28 cellular contexts compared by ENCODE assay signal in the genomic region with DNA sequence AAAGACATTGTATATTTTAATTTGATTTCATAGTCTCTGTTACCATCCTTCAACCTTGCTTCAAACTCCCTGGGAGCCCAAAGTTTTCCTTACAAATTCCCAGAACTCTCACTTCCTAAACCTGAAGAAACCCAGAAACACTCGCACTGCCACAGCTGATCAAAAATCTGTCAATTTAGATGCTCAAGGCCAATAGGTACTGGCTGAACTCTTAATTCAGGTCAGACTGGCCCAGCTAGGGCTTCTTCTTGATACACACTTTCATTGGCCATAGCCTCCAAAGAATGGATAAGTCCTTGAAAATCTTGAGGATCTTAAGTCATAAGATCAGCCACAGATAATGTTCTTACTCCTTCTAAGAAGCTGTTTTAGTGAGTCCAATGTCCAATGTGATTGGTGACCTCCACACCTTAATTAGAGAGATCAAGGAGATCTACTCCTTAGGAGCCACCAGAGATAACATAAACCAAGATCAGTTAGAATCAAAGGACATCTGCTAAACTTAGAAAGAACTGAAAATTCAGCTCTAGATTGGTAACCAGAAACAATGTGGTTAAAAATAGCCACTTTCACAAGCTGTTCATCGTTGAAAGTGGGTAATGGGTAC.
"Had no signal": no experiment of that assay in that cellular context is flagged by ENCODE, and none has a peak within 500 bp of the region (broad histone marks: within the 10 kb centered on the region; RNA-seq: fewer than 3 reads in every experiment).

No MANE protein-coding gene starts in this region.

- H3K36me3 Mint-ChIP-seq: natural killer cell treated with Interleukin-12 subunit alpha and Interleukin-12 subunit beta and Interleukin-15 and Interleukin-18, amount 100 ng/mL, for 72 hours had no signal

- H3K9me3 Mint-ChIP-seq: mesothelial cell of epicardium; naive B cell; natural killer cell treated with Interleukin-12 subunit alpha and Interleukin-12 subunit beta and Interleukin-15 and Interleukin-18, amount 100 ng/mL, for 72 hours; neural progenitor cell; stimulated activated effector memory CD8-positive, alpha-beta T cell treated with anti-CD3 and anti-CD28 coated beads, Interleukin-12 subunit alpha, Interleukin-12 subunit beta, amount 100 ng/mL, for 72 hours had no signal

- H3K27ac ChIP-seq: dorsolateral prefrontal cortex, esophagus muscularis mucosa, foreskin keratinocyte, gastroesophageal sphincter, heart left ventricle, left lung, neural progenitor cell, parathyroid adenoma, stomach, thyroid gland, vagina had no signal

- H3K27me3 ChIP-seq: esophagus muscularis mucosa, foreskin keratinocyte, gastroesophageal sphincter, left lung, neural progenitor cell, stomach, thyroid gland, vagina had no signal

- H3K27ac Mint-ChIP-seq: mesothelial cell of epicardium; naive B cell; natural killer cell treated with Interleukin-12 subunit alpha and Interleukin-12 subunit beta and Interleukin-15 and Interleukin-18, amount 100 ng/mL, for 72 hours; neural progenitor cell; progenitor cell of endocrine pancreas; stimulated activated effector memory CD8-positive, alpha-beta T cell treated with anti-CD3 and anti-CD28 coated beads, Interleukin-12 subunit alpha, Interleukin-12 subunit beta, amount 100 ng/mL, for 72 hours had no signal

- ATAC-seq: foreskin keratinocyte; gastroesophageal sphincter; heart left ventricle; left cardiac atrium; left lung; mucosa of descending colon; natural killer cell treated with Interleukin-12 subunit alpha and Interleukin-12 subunit beta and Interleukin-15 and Interleukin-18, amount 100 ng/mL, for 72 hours; sciatic nerve; stimulated activated effector memory CD8-positive, alpha-beta T cell treated with anti-CD3 and anti-CD28 coated beads, Interleukin-12 subunit alpha, Interleukin-12 subunit beta, amount 100 ng/mL, for 72 hours had no signal

- DNase-seq: dorsolateral prefrontal cortex; effector CD4-positive, alpha-beta T cell; foreskin keratinocyte; heart left ventricle; hippocampal formation; left cardiac atrium; left lung; mesenchymal stem cell; mucosa of descending colon; naive B cell; stimulated activated CD4-positive, alpha-beta T cell treated with anti-CD3 and anti-CD28 coated beads, Interleukin-12 subunit alpha, Interleukin-12 subunit beta, amount 100 ng/mL, for 4 hours; stimulated activated CD4-positive, alpha-beta T cell treated with anti-CD3 and anti-CD28 coated beads, Interleukin-2, amount 100 ng/mL, for 24 hours; stimulated activated CD4-positive, alpha-beta T cell treated with anti-CD3 and anti-CD28 coated beads, Interleukin-4, amount 100 ng/mL, for 24 hours; stimulated activated naive CD4-positive, alpha-beta T cell treated with Interleukin-2 at 50 U/mL for 16 hours; stomach; thyroid gland; trophoblast cell had no signal

- H3K36me3 ChIP-seq: neural progenitor cell, vagina had no signal

- H2AFZ ChIP-seq: neural progenitor cell, parathyroid adenoma had no signal

- H3K27me3 Mint-ChIP-seq: naive B cell, progenitor cell of endocrine pancreas had no signal

- H3K4me1 ChIP-seq: esophagus muscularis mucosa, foreskin keratinocyte, left lung, neural progenitor cell, parathyroid adenoma, stomach, thyroid gland, vagina had no signal

- H3K4me3 Mint-ChIP-seq: mesothelial cell of epicardium; natural killer cell treated with Interleukin-12 subunit alpha and Interleukin-12 subunit beta and Interleukin-15 and Interleukin-18, amount 100 ng/mL, for 72 hours; neural progenitor cell; stimulated activated effector memory CD8-positive, alpha-beta T cell treated with anti-CD3 and anti-CD28 coated beads, Interleukin-12 subunit alpha, Interleukin-12 subunit beta, amount 100 ng/mL, for 72 hours had no signal

- H3K4me1 Mint-ChIP-seq: mesothelial cell of epicardium had no signal

- H3K4me2 ChIP-seq: neural progenitor cell, smooth muscle cell had no signal

- H3K4me3 ChIP-seq: dorsolateral prefrontal cortex, esophagus muscularis mucosa, gastroesophageal sphincter, heart left ventricle, left lung, mucosa of descending colon, neural progenitor cell, smooth muscle cell, stomach, thyroid gland, vagina had no signal

- H3K9ac ChIP-seq: neural progenitor cell, parathyroid adenoma had no signal

- H3K79me2 ChIP-seq: parathyroid adenoma had no signal
